In genomic region chr11:116276051-116277044, GRCh38 we compare ENCODE assay signal across 8 cellular contexts.
A peak's percentile ranks its signal among the peaks of the same experiment; 100 is the strongest.
DNase-seq lines count a peak whose midpoint lies in the region; ATAC-seq and TF ChIP-seq lines count a peak whose summit lies in the region.

No MANE protein-coding gene starts in this region.

- no peak overlapping the region for H3K27ac Mint-ChIP-seq in naive thymus-derived CD4-positive, alpha-beta T cell
- no peak overlapping the region for H3K27ac Mint-ChIP-seq in stimulated activated memory B cell treated with anti-CD40 and anti-IgM and Interleukin-4, amounts not matched to agents 10 μg/mL and 1 μg/mL and 100 μg/mL, for 72 hours

- H3K9me3 ChIP-seq in esophagus squamous epithelium = no peaks in the 10 kb centered on the region
- H3K9me3 ChIP-seq in naive thymus-derived CD4-positive, alpha-beta T cell (ENCODE audit: control insufficient read depth in 2 of 3, low read length in 3 of 3) = no peaks in the 10 kb centered on the region

- TF ChIP-seq POLR2A in esophagus squamous epithelium (IDR thresholded peaks at IDR 0.05) = no peak

- peaks cover 0 to 2% (median 0%) of the 10 kb centered on the region in 11 donors for H3K9me3 Mint-ChIP-seq in naive thymus-derived CD4-positive, alpha-beta T cell
- H3K9me3 Mint-ChIP-seq in stimulated activated memory B cell treated with anti-CD40 and anti-IgM and Interleukin-4, amounts not matched to agents 10 μg/mL and 1 μg/mL and 100 μg/mL, for 72 hours = no peaks in the 10 kb centered on the region

- no peaks in the 10 kb centered on the region for H3K36me3 Mint-ChIP-seq in naive thymus-derived CD4-positive, alpha-beta T cell
- no peaks in the 10 kb centered on the region for H3K36me3 Mint-ChIP-seq in stimulated activated memory B cell treated with anti-CD40 and anti-IgM and Interleukin-4, amounts not matched to agents 10 μg/mL and 1 μg/mL and 100 μg/mL, for 72 hours

- ATAC-seq in GM19035 (IDR thresholded peaks at IDR 0.05; ENCODE audit: unreplicated experiment) (peak; percentile 76), HG03457 (IDR thresholded peaks at IDR 0.05; ENCODE audit: unreplicated experiment) (peak; percentile 59)
- ATAC-seq in naive thymus-derived CD4-positive, alpha-beta T cell = peak; percentile 68
- ATAC-seq in stimulated activated memory B cell treated with anti-CD40 and anti-IgM and Interleukin-4, amounts not matched to agents 10 μg/mL and 1 μg/mL and 100 μg/mL, for 72 hours = peak; percentile 76

- TF ChIP-seq CTCF in esophagus squamous epithelium (IDR thresholded peaks at IDR 0.05) = peak; percentile 68 to 98 (median 89)

- H3K4me3 ChIP-seq in esophagus squamous epithelium = peak overlapping the region in 2 of 4 donors; percentile 13 to 58
- H3K4me3 ChIP-seq in naive thymus-derived CD4-positive, alpha-beta T cell (ENCODE audit: low read length) = no peak overlapping the region

- DNase-seq in AG08396 (ENCODE audit: low spot score) (peak; percentile 36), NOMO-1 (lab: John Stamatoyannopoulos, UW; ENCODE audit: unreplicated experiment in 2 of 2) (peak; percentile 55 to 76), activated T-cell treated with anti-CD3 and anti-CD28 coated beads for 4 hours (peak; percentile 45), esophagus squamous epithelium (lab: John Stamatoyannopoulos, UW) (no peak)
- peak; percentile 33 to 78 (median 51) for DNase-seq in naive thymus-derived CD4-positive, alpha-beta T cell

- peaks cover 0 to 26% (median 15%) of the 10 kb centered on the region in 5 donors for H3K27me3 Mint-ChIP-seq in naive thymus-derived CD4-positive, alpha-beta T cell
- peaks cover 10% of the 10 kb centered on the region for H3K27me3 Mint-ChIP-seq in stimulated activated memory B cell treated with anti-CD40 and anti-IgM and Interleukin-4, amounts not matched to agents 10 μg/mL and 1 μg/mL and 100 μg/mL, for 72 hours

- peaks cover 0 to 3% (median 0%) of the 10 kb centered on the region in 7 donors for H3K4me1 Mint-ChIP-seq in naive thymus-derived CD4-positive, alpha-beta T cell
- H3K4me1 Mint-ChIP-seq in stimulated activated memory B cell treated with anti-CD40 and anti-IgM and Interleukin-4, amounts not matched to agents 10 μg/mL and 1 μg/mL and 100 μg/mL, for 72 hours = peaks cover 15% of the 10 kb centered on the region

- H3K27ac ChIP-seq in esophagus squamous epithelium = no peak overlapping the region
- no peak overlapping the region for H3K27ac ChIP-seq in naive thymus-derived CD4-positive, alpha-beta T cell (ENCODE audit: low read depth, low read length)

- POLR2A ChIA-PET in naive thymus-derived CD4-positive, alpha-beta T cell (lab: Charles Lee) = no interaction called here

- intact Hi-C loops in esophagus squamous epithelium (cut with DNase I) = loop anchor here (5.0 kb wide), 2 partner anchors 939 to 954 kb away; no protein-coding TSS in a partner anchor
- intact Hi-C loops in naive thymus-derived CD4-positive, alpha-beta T cell (cut with micrococcal nuclease) = loop anchor here in 1 of 2 donors (1.0 kb wide), 1 partner anchor 952 kb away; no protein-coding TSS in a partner anchor

- H3K36me3 ChIP-seq in esophagus squamous epithelium = no peaks in the 10 kb centered on the region
- no peaks in the 10 kb centered on the region for H3K36me3 ChIP-seq in naive thymus-derived CD4-positive, alpha-beta T cell (ENCODE audit: control insufficient read depth in 2 of 3, insufficient read depth in 3 of 3, low read length in 3 of 3)

- H3K4me1 ChIP-seq in esophagus squamous epithelium = peaks cover 0 to 8% (median 3%) of the 10 kb centered on the region in 3 donors
- H3K4me1 ChIP-seq in naive thymus-derived CD4-positive, alpha-beta T cell (ENCODE audit: control insufficient read depth in 2 of 2, insufficient read depth in 2 of 2, low read length in 2 of 2) = no peaks in the 10 kb centered on the region

- peak overlapping the region in 4 of 10 donors; percentile 8 to 30 (median 20) for H3K4me3 Mint-ChIP-seq in naive thymus-derived CD4-positive, alpha-beta T cell
- H3K4me3 Mint-ChIP-seq in stimulated activated memory B cell treated with anti-CD40 and anti-IgM and Interleukin-4, amounts not matched to agents 10 μg/mL and 1 μg/mL and 100 μg/mL, for 72 hours = peak overlapping the region; percentile 42

- 22 to 60% methylated on average over 1 to 9 of the region's 40 CpGs for WGBS in esophagus squamous epithelium, 2 donors

- CTCF ChIA-PET in naive thymus-derived CD4-positive, alpha-beta T cell (lab: Charles Lee) = interaction anchor here (0.6 kb wide), 1 partner anchor 227 kb away, joined by 6 read pairs; no protein-coding TSS in a partner anchor

- peaks cover 0 to 27% (median 0%) of the 10 kb centered on the region in 4 donors for H3K27me3 ChIP-seq in esophagus squamous epithelium
- no peaks in the 10 kb centered on the region for H3K27me3 ChIP-seq in naive thymus-derived CD4-positive, alpha-beta T cell (ENCODE audit: control insufficient read depth in 2 of 2, insufficient read depth in 2 of 2, low read length in 2 of 2)
